In genomic region chr6:163531122-163531521, GRCh38 we compare ENCODE assay signal across 21 cellular contexts.
DNase-seq lines count a peak whose midpoint lies in the region; ATAC-seq and TF ChIP-seq lines count a peak whose summit lies in the region.
"Had no signal": no experiment of that assay in that cellular context is flagged by ENCODE, and none has a peak within 500 bp of the region (broad histone marks: within the 10 kb centered on the region; RNA-seq: fewer than 3 reads in every experiment).

No MANE protein-coding gene starts in this region.

- H3K27ac ChIP-seq in heart left ventricle: peak overlapping the region in 7 of 12 donors; percentile 4 to 39 (median 21)
- H3K27ac ChIP-seq in aorta (ENCODE audit: low read depth in 1 of 2, low read length in 2 of 2): peak overlapping the region in 1 of 2 donors; percentile 25
- H3K27ac ChIP-seq: BLaER1, epithelial cell of prostate, gastroesophageal sphincter, vagina had no signal

- no peak overlapping the region for H3K4me3 Mint-ChIP-seq in nephron
- H3K4me3 Mint-ChIP-seq: activated CD4-positive, alpha-beta T cell treated with anti-CD3 and anti-CD28 coated beads, Interleukin-2, amount 10 ng/mL, durations not matched to agents 7 days and 5 days had no signal

- H3K27me3 ChIP-seq in heart left ventricle: no peaks in the 10 kb centered on the region
- H3K27me3 ChIP-seq in aorta (ENCODE audit: control insufficient read depth in 1 of 2, insufficient read depth in 2 of 2, low read length in 1 of 2): no peaks in the 10 kb centered on the region
- H3K27me3 ChIP-seq: BLaER1, gastroesophageal sphincter, vagina had no signal

- H3K9me3 ChIP-seq in heart left ventricle: no peaks in the 10 kb centered on the region
- no peaks in the 10 kb centered on the region for H3K9me3 ChIP-seq in aorta (ENCODE audit: control insufficient read depth, low read length)
- H3K9me3 ChIP-seq: BLaER1, gastroesophageal sphincter, mucosa of descending colon, vagina had no signal

- H3K36me3 ChIP-seq in heart left ventricle: peaks cover 0 to 14% (median 1%) of the 10 kb centered on the region in 9 donors
- no peaks in the 10 kb centered on the region for H3K36me3 ChIP-seq in aorta (ENCODE audit: control insufficient read depth in 1 of 2, insufficient read depth in 2 of 2, low read length in 1 of 2)
- H3K36me3 ChIP-seq: vagina had no signal

- H3K9me3 Mint-ChIP-seq in nephron: no peaks in the 10 kb centered on the region
- H3K9me3 Mint-ChIP-seq: activated CD4-positive, alpha-beta T cell treated with anti-CD3 and anti-CD28 coated beads, Interleukin-2, amount 10 ng/mL, durations not matched to agents 7 days and 5 days had no signal

- no peaks in the 10 kb centered on the region for H3K27me3 Mint-ChIP-seq in nephron (ENCODE audit: low read depth)
- H3K27me3 Mint-ChIP-seq: activated CD4-positive, alpha-beta T cell treated with anti-CD3 and anti-CD28 coated beads, Interleukin-2, amount 10 ng/mL, durations not matched to agents 7 days and 5 days had no signal

- DNase-seq in Right ventricle myocardium superior: no peak
- no peak for DNase-seq in cardiac septum (ENCODE audit: low spot score)
- no peak for DNase-seq in heart left ventricle
- DNase-seq in aorta: no peak
- DNase-seq in NCI-H345 (lab: John Stamatoyannopoulos, UW): no peak
- DNase-seq in T-helper 9 cell: no peak
- DNase-seq: activated CD4-positive, alpha-beta T cell treated with anti-CD3 and anti-CD28 coated beads, Interleukin-2, amount 10 ng/mL, durations not matched to agents 7 days and 5 days; activated CD8-positive, alpha-beta memory T cell treated with anti-CD3 and anti-CD28 coated beads, Interleukin-2, amount 50 U/mL, for 48 hours; activated effector memory CD4-positive, alpha-beta T cell treated with Interleukin-2 at 50 U/mL for 16 hours; mucosa of descending colon; NCI-H187 treated with DMSO at 0.1 percent for 48 hours; occipital lobe; RPMI8226; stimulated activated CD4-positive, alpha-beta T cell treated with anti-CD3 and anti-CD28 coated beads, Interleukin-4, amount 100 ng/mL, for 1 hour; SW 1271 had no signal

- H3K4me3 ChIP-seq in heart left ventricle: peak overlapping the region in 1 of 12 donors; percentile 10
- H3K4me3 ChIP-seq in aorta (ENCODE audit: low read length in 2 of 2): no peak overlapping the region
- H3K4me3 ChIP-seq: BLaER1, gastroesophageal sphincter, mucosa of descending colon, vagina had no signal

- peaks cover 7% of the 10 kb centered on the region for H3K36me3 Mint-ChIP-seq in nephron (ENCODE audit: low read depth)

- no peak for TF ChIP-seq POLR2A in heart left ventricle (IDR thresholded peaks at IDR 0.05)

- ATAC-seq in Right ventricle myocardium superior (ENCODE audit: poor library complexity): peak; percentile 18
- ATAC-seq in heart left ventricle: peak in 3 of 4 donors; percentile 25 to 31 (median 29)
- peak; percentile 23 for ATAC-seq in aorta (ENCODE audit: low FRiP score)
- ATAC-seq in SK-N-SH treated with all-trans-retinoic acid at 6 μM for 48 hours: no peak
- ATAC-seq: gastroesophageal sphincter, mucosa of descending colon had no signal

- peak overlapping the region in 2 of 3 experiments; percentile 29 to 34 for H3K27ac Mint-ChIP-seq in nephron
- H3K27ac Mint-ChIP-seq: activated CD4-positive, alpha-beta T cell treated with anti-CD3 and anti-CD28 coated beads, Interleukin-2, amount 10 ng/mL, durations not matched to agents 7 days and 5 days had no signal

- intact Hi-C loops in Right ventricle myocardium superior (cut with DNase I): no loop called here
- intact Hi-C loops in cardiac septum (cut with DNase I): loop anchor here (10.0 kb wide), 1 partner anchor 86 kb away; no protein-coding TSS in a partner anchor
- intact Hi-C loops in heart left ventricle (cut with DNase I): no loop called here
- intact Hi-C loops in aorta (cut with DNase I): loop anchor here in 1 of 2 donors (10.0 kb wide), 1 partner anchor 116 kb away; the partner anchor contains the start of gene QKI

- H3K4me1 ChIP-seq in heart left ventricle (peaks cover 23 to 98% (median 89%) of the 10 kb centered on the region in 12 donors), aorta (ENCODE audit: control insufficient read depth in 1 of 2, insufficient read depth in 2 of 2, low read length in 2 of 2) (peaks cover 3 to 15% of the 10 kb centered on the region in 2 donors)

- H3K4me1 Mint-ChIP-seq in nephron: peaks cover 81% of the 10 kb centered on the region
- H3K4me1 Mint-ChIP-seq: activated CD4-positive, alpha-beta T cell treated with anti-CD3 and anti-CD28 coated beads, Interleukin-2, amount 10 ng/mL, durations not matched to agents 7 days and 5 days had no signal

- 11 to 29% (median 20%) methylated on average over 2 of the region's 2 CpGs for WGBS in heart left ventricle, 4 donors
- 53% methylated on average over 2 of the region's 2 CpGs for WGBS in aorta, 2 donors

- TF ChIP-seq CTCF in heart left ventricle (IDR thresholded peaks at IDR 0.05): no peak
- TF ChIP-seq CTCF in nephron (IDR thresholded peaks at IDR 0.05; ENCODE audit: unreplicated experiment in 3 of 3): no peak

TF ChIP-seq in SK-N-SH treated with all-trans-retinoic acid at 6 μM for 48 hours, 23 proteins besides CTCF, POLR2A, EP300 and RAD21:
- TF ChIP-seq POU6F1 (CRISPR knock-in tag; IDR thresholded peaks at IDR 0.05; ENCODE audit: borderline replicate concordance, low read depth) (no peak), TCF4 (CRISPR knock-in tag; IDR thresholded peaks at IDR 0.05; ENCODE audit: borderline replicate concordance) (no peak), OSR1 (CRISPR knock-in tag; IDR thresholded peaks at IDR 0.05) (no peak), CSRNP3 (CRISPR knock-in tag; IDR thresholded peaks at IDR 0.05) (no peak), ZNF8 (CRISPR knock-in tag; IDR thresholded peaks at IDR 0.05) (no peak), ISL1 (CRISPR knock-in tag; IDR thresholded peaks at IDR 0.05) (no peak), ZNF565 (CRISPR knock-in tag; conservative IDR thresholded peaks at IDR 0.05; ENCODE audit: low read depth) (no peak), ZNF70 (CRISPR knock-in tag; IDR thresholded peaks at IDR 0.05) (no peak), CSDC2 (CRISPR knock-in tag; IDR thresholded peaks at IDR 0.05) (no peak), ZFP3 (CRISPR knock-in tag; IDR thresholded peaks at IDR 0.05) (no peak)
TF ChIP-seq in SK-N-SH treated with all-trans-retinoic acid at 6 μM for 48 hours: peak in this region for 0.
